Comparison of ENCODE assay signal across 1 cellular context in the genomic region with DNA sequence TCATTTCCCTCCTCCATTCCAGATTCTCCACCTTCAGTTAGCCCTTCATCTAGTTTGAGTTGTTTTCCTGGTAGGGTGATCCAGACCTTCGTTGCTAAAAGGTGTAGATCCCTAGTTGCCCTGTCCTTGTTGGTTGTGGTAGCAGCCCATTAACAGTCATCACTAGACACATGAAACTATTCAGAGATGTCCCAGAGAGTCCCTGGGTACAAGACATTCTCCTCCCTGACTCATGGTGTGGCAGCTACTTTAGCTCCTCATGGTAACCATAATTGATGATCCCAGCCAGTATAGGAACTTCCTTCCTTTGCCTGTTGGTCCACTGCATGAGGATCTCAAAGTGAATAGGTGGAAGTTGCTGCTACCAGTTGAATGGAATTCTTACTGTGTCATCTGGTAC.
TF ChIP-seq lines count a peak whose summit lies in the region.

No MANE protein-coding gene starts in this region.

TF ChIP-seq in WTC11, 78 proteins besides CTCF, POLR2A, EP300 and RAD21:
- TF ChIP-seq ATF3 (CRISPR knock-in tag; conservative IDR thresholded peaks at IDR 0.05) = no peak
- TF ChIP-seq SOX15 (CRISPR knock-in tag; IDR thresholded peaks at IDR 0.05) = no peak
- no peak for TF ChIP-seq GTF2I (CRISPR knock-in tag; conservative IDR thresholded peaks at IDR 0.05)
- no peak for TF ChIP-seq NFE2L1 (CRISPR knock-in tag; IDR thresholded peaks at IDR 0.05)
- TF ChIP-seq ZNF138 (CRISPR knock-in tag; conservative IDR thresholded peaks at IDR 0.05) = no peak
- no peak for TF ChIP-seq ATF2 (CRISPR knock-in tag; IDR thresholded peaks at IDR 0.05; ENCODE audit: borderline replicate concordance, low read depth)
- no peak for TF ChIP-seq GRHL2 (CRISPR knock-in tag; IDR thresholded peaks at IDR 0.05; ENCODE audit: insufficient replicate concordance, severe bottlenecking)
- no peak for TF ChIP-seq ESRRA (CRISPR knock-in tag; IDR thresholded peaks at IDR 0.05; ENCODE audit: borderline replicate concordance)
- TF ChIP-seq CBFB (CRISPR knock-in tag; IDR thresholded peaks at IDR 0.05; ENCODE audit: low read depth) = no peak
- TF ChIP-seq, protein P1, sequence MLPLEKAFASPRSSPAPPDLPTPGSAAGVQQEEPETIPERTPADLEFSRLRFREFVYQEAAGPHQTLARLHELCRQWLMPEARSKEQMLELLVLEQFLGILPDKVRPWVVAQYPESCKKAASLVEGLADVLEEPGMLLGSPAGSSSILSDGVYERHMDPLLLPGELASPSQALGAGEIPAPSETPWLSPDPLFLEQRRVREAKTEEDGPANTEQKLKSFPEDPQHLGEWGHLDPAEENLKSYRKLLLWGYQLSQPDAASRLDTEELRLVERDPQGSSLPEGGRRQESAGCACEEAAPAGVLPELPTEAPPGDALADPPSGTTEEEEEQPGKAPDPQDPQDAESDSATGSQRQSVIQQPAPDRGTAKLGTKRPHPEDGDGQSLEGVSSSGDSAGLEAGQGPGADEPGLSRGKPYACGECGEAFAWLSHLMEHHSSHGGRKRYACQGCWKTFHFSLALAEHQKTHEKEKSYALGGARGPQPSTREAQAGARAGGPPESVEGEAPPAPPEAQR (CRISPR knock-in tag; IDR thresholded peaks at IDR 0.05) = no peak
- no peak for TF ChIP-seq ELF4 (CRISPR knock-in tag; IDR thresholded peaks at IDR 0.05; ENCODE audit: low read depth)
- no peak for TF ChIP-seq SMAD4 (CRISPR knock-in tag; IDR thresholded peaks at IDR 0.05)
- no peak for TF ChIP-seq AFF4 (CRISPR knock-in tag; IDR thresholded peaks at IDR 0.05; ENCODE audit: borderline replicate concordance)
